21 cellular contexts compared by ENCODE assay signal in the genomic region with DNA sequence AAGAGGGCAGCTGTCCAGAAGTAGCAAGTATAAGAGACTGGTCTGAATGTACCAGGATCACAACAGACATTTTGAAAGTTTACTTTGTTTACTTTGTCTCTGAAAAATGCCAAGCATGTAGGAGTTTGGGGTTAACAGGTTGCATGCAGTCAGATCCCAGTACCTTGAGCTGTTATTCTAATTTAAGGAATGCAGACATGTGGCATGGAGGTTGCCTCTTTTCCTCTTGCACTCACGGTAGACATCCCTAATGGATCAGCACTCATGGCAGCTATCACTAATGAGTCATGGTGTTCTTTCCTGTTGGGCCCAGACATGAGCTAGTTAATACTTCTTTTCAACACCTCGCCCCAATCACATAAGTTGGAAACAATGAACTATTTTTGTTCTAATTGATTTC.
DNase-seq lines count a peak whose midpoint lies in the region; ATAC-seq, FAIRE-seq and TF ChIP-seq lines count a peak whose summit lies in the region.
"Had no signal": no experiment of that assay in that cellular context is flagged by ENCODE, and none has a peak within 500 bp of the region (broad histone marks: within the 10 kb centered on the region; RNA-seq: fewer than 3 reads in every experiment).

No MANE protein-coding gene starts in this region.

- TF ChIP-seq POLR2A in HepG2 (IDR thresholded peaks at IDR 0.05; ENCODE audit: insufficient read depth in 1 of 2, low read depth in 2 of 2, low read length in 2 of 2) (no peak), right lobe of liver (IDR thresholded peaks at IDR 0.05) (no peak)

- CTCF ChIA-PET in HepG2 (lab: Yijun Ruan, JAX; ENCODE audit: low intra/inter-chr PET ratio, low total read pairs) = no interaction called here

- DNase-seq in HepG2 (ENCODE audit: low spot score) (no peak), right lobe of liver (no peak), bronchial epithelial cell (ENCODE audit: low read depth) (peak; percentile 74), kidney glomerular epithelial cell (lab: John Stamatoyannopoulos, UW) (peak; percentile 63), UCSD-AML1 (lab: John Stamatoyannopoulos, UW; ENCODE audit: unreplicated experiment) (no peak), T-helper 9 cell (no peak), NAMALWA (ENCODE audit: low spot score) (no peak)
- DNase-seq: activated CD8-positive, alpha-beta memory T cell treated with anti-CD3 and anti-CD28 coated beads, Interleukin-2, amount 50 U/mL, for 4 hours; activated naive CD4-positive, alpha-beta T cell treated with anti-CD3 and anti-CD28 coated beads for 36 hours; CD8-positive, alpha-beta memory T cell; central memory CD4-positive, alpha-beta T cell; KBM-7; left ventricle myocardium superior; NCI-H524; T-cell; testis had no signal

- peaks cover 62% of the 10 kb centered on the region for H3K4me1 ChIP-seq in HepG2 (ENCODE audit: insufficient read depth, low read length)
- H3K4me1 ChIP-seq in right lobe of liver = peaks cover 0 to 22% (median 8%) of the 10 kb centered on the region in 4 donors

- no peak overlapping the region for H2AFZ ChIP-seq in HepG2 (ENCODE audit: low read length)

- H3K27ac ChIP-seq in HepG2 (ENCODE audit: extremely low read length, insufficient read depth, low read length) (no peak overlapping the region), right lobe of liver (no peak overlapping the region)
- H3K27ac ChIP-seq: testis had no signal

- H3K9me3 ChIP-seq in HepG2 (ENCODE audit: low read length) (no peaks in the 10 kb centered on the region), right lobe of liver (no peaks in the 10 kb centered on the region)
- H3K9me3 ChIP-seq: testis had no signal

- intact Hi-C loops in HepG2 (cut with micrococcal nuclease; ENCODE audit: unreplicated experiment) = no loop called here
- intact Hi-C loops in right lobe of liver (cut with DNase I) = loop anchor here in 1 of 2 donors (10.0 kb wide), 2 partner anchors 178 to 218 kb away; no protein-coding TSS in a partner anchor

- no peaks in the 10 kb centered on the region for H3K79me2 ChIP-seq in HepG2 (ENCODE audit: insufficient read depth, low read length)

- no peak overlapping the region for H3K9ac ChIP-seq in HepG2 (ENCODE audit: insufficient read depth, low read depth, low read length)

- no peak for TF ChIP-seq RAD21 in HepG2 (CRISPR knock-in tag; IDR thresholded peaks at IDR 0.05)

- TF ChIP-seq EP300 in HepG2 (IDR thresholded peaks at IDR 0.05; ENCODE audit: low read depth in 2 of 2, low read length in 2 of 2) (no peak), HepG2 (CRISPR knock-in tag; IDR thresholded peaks at IDR 0.05; ENCODE audit: borderline replicate concordance) (no peak)

- H3K4me3 ChIP-seq in HepG2 (replicated peaks in 1 of 3; ENCODE audit: insufficient read depth in 1 of 3, low read depth in 2 of 3, low read length in 3 of 3) (no peak overlapping the region), right lobe of liver (no peak overlapping the region), bronchial epithelial cell (ENCODE audit: low read depth, low read length) (no peak overlapping the region)
- H3K4me3 ChIP-seq: testis had no signal

- H3K27me3 ChIP-seq in HepG2 (ENCODE audit: control insufficient read depth in 1 of 2, insufficient read depth in 2 of 2, low read length in 2 of 2) (no peaks in the 10 kb centered on the region; a peak in 1 of 5 replicates), right lobe of liver (no peaks in the 10 kb centered on the region), bronchial epithelial cell (ENCODE audit: control insufficient read depth, insufficient read depth, low read length) (no peaks in the 10 kb centered on the region)
- H3K27me3 ChIP-seq: testis had no signal

- no peaks in the 10 kb centered on the region for H3K36me3 ChIP-seq in HepG2 (replicated peaks in 1 of 2; ENCODE audit: control insufficient read depth in 1 of 2, insufficient read depth in 2 of 2, low read length in 2 of 2)
- H3K36me3 ChIP-seq in right lobe of liver = no peaks in the 10 kb centered on the region
- H3K36me3 ChIP-seq in bronchial epithelial cell (ENCODE audit: control insufficient read depth, insufficient read depth, low read length) = no peaks in the 10 kb centered on the region

- in situ Hi-C loops in HepG2 (cut with HindIII; ENCODE audit: extremely low pct_ligation_motif_present, low pct_unique_long_range_greater_than_20kb) = no loop called here

- no peak overlapping the region for H3K4me2 ChIP-seq in HepG2 (ENCODE audit: low read depth, low read length)

- TF ChIP-seq CTCF in HepG2 (CRISPR knock-in tag; IDR thresholded peaks at IDR 0.05) (no peak), right lobe of liver (IDR thresholded peaks at IDR 0.05) (no peak), bronchial epithelial cell (IDR thresholded peaks at IDR 0.05; ENCODE audit: insufficient read depth, low read length, severe bottlenecking) (no peak)

- POLR2A ChIA-PET in HepG2 (lab: Yijun Ruan, JAX) = interaction anchor here (0.7 to 1.1 kb wide), 2 partner anchors 16 to 68 kb away, joined by 3 to 4 read pairs; partner anchors contain the start of gene GADD45A

- WGBS in HepG2 (ENCODE audit: low lambda C conversion rate) = 33% methylated on average over 2 of the region's 2 CpGs
- 70% methylated on average over 1 of the region's 2 CpGs for WGBS in right lobe of liver (ENCODE audit: insufficient coverage, low coverage, low lambda C conversion rate, missing lambda C conversion rate)

- BruUV-seq in HepG2 (replicated peaks; lab: Mats Ljungman, UMichigan) = no TSS peak

- FAIRE-seq in HepG2 (lab: Jason Lieb, UNC) (no peak), bronchial epithelial cell (lab: Jason Lieb, UNC) (no peak)
- FAIRE-seq: A204.1, GM19239 had no signal

- H4K20me1 ChIP-seq in HepG2 (ENCODE audit: insufficient read depth, low read length) = no peaks in the 10 kb centered on the region

- ATAC-seq in HepG2 (no peak), right lobe of liver (no peak), HG03039 (IDR thresholded peaks at IDR 0.05; ENCODE audit: unreplicated experiment) (no peak)
- ATAC-seq: activated CD4-positive, CD25-positive, alpha-beta regulatory T cell treated with anti-CD3 and anti-CD28 coated beads, Interleukin-2, amount 50 U/mL, for 24 hours; left ventricle myocardium superior; natural killer cell treated with Interleukin-12 subunit alpha and Interleukin-12 subunit beta and Interleukin-15 and Interleukin-18, amount 100 ng/mL, for 72 hours; T-cell had no signal

TF ChIP-seq in HepG2, 621 proteins besides CTCF, POLR2A, EP300 and RAD21:
- peak; percentile 62 for TF ChIP-seq TEAD3 (CRISPR knock-in tag; optimal IDR thresholded peaks at IDR 0.05; ENCODE audit: borderline replicate concordance)
- TF ChIP-seq MLLT10 (CRISPR knock-in tag; IDR thresholded peaks at IDR 0.05) = no peak
- 0 out of 2 replicates have a peak, but pooled peaks have one; percentile 19 for TF ChIP-seq ZNF652 (CRISPR knock-in tag; IDR thresholded peaks at IDR 0.05; ENCODE audit: borderline replicate concordance, low read depth)

Comparison
In these comparisons a context has a peak if more than half of its experiments do, and no peak if none do; other contexts are left out.
1. DNase-seq: peak in bronchial epithelial cell (single experiment) and kidney glomerular epithelial cell (single experiment); none in HepG2 (single experiment), right lobe of liver (0 of 3), UCSD-AML1 (single experiment), T-helper 9 cell (single experiment) and NAMALWA (single experiment).